ENCODE assay signal across 13 cellular contexts in the genomic region with DNA sequence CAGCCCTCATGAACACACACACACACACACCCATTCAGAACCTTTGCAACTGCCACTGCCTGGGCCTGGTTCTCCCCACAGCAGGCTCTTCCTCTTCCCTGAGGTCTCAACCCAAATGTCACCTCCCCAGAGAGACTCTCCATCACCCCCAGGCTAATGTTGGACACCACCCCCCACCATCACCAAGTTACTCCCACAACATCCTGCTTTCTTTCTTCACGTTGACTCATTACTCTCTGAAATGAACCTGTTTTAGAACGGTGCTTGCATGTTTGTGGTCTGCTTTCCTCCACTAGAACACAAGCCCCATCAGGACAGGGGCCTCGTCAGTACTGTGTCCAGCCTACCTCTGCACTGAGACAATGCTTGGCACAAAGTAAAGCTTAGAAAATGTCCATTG. TPM values are rescaled to one million over a fixed set of nuclear protein-coding genes. Genes with fewer than 3 reads are reported as not detected.
DNase-seq lines count a peak whose midpoint lies in the region; ATAC-seq, FAIRE-seq and TF ChIP-seq lines count a peak whose summit lies in the region.
"Had no signal": no experiment of that assay in that cellular context is flagged by ENCODE, and none has a peak within 500 bp of the region (broad histone marks: within the 10 kb centered on the region; RNA-seq: fewer than 3 reads in every experiment).

No MANE protein-coding gene starts in this region.

- H3K9ac ChIP-seq in keratinocyte (ENCODE audit: control insufficient read depth, extremely low read depth, insufficient read depth, low read length): no peak overlapping the region

- CTCF ChIA-PET in HEK293T (lab: Yijun Ruan, JAX): interaction anchor here (1.1 to 2.1 kb wide), 4 partner anchors 9 to 46 kb away, joined by 4 to 15 read pairs (median 4); no protein-coding TSS in a partner anchor

- intact Hi-C loops in Right ventricle myocardium inferior (cut with DNase I): no loop called here

- no peaks in the 10 kb centered on the region for H3K9me3 ChIP-seq in keratinocyte (ENCODE audit: control insufficient read depth, low read depth, low read length)
- H3K9me3 ChIP-seq: left ventricle myocardium inferior had no signal

- no peak overlapping the region for H3K4me2 ChIP-seq in keratinocyte (ENCODE audit: control insufficient read depth, extremely low read depth, insufficient read depth, low read depth, low read length)

- H3K79me2 ChIP-seq in keratinocyte (ENCODE audit: control insufficient read depth, insufficient read depth, low read length): peaks cover 77% of the 10 kb centered on the region

- FAIRE-seq in keratinocyte (lab: Jason Lieb, UNC): peak; percentile 13

- DNase-seq in keratinocyte (ENCODE audit: low read depth, low spot score) (peak; percentile 69), HEK293T (ENCODE audit: extremely low spot score) (no peak), NCI-H748 treated with DMSO at 0.1 percent for 48 hours (lab: John Stamatoyannopoulos, UW) (no peak), Right ventricle myocardium inferior (ENCODE audit: missing footprints) (no peak)
- DNase-seq: activated CD4-positive, alpha-beta T cell treated with anti-CD3 and anti-CD28 coated beads, Interleukin-2, amount 50 U/mL, for 4 hours; caudate nucleus; left ventricle myocardium inferior; NCI-H2171 had no signal

- no peak for TF ChIP-seq CTCF in keratinocyte (optimal IDR thresholded peaks at IDR 0.05 in 1 of 3, IDR thresholded peaks at IDR 0.05 in 1 of 3, conservative IDR thresholded peaks at IDR 0.05 in 1 of 3; ENCODE audit: extremely low read depth in 1 of 3, insufficient read depth in 2 of 3, low read length in 3 of 3)

- peaks cover 54% of the 10 kb centered on the region for H3K4me1 ChIP-seq in keratinocyte (ENCODE audit: control insufficient read depth, extremely low read depth, insufficient read depth, low read length)

- no peak overlapping the region for H2AFZ ChIP-seq in keratinocyte (ENCODE audit: control insufficient read depth, low read length)

- no peaks in the 10 kb centered on the region for H3K27me3 ChIP-seq in keratinocyte (ENCODE audit: control insufficient read depth, extremely low read depth, insufficient read depth, low read length)

- TF ChIP-seq RAD21 in Ishikawa (IDR thresholded peaks at IDR 0.05; ENCODE audit: low read depth): no peak

- no peak; the same call in 1 of the 2 replicates for TF ChIP-seq EP300 in Ishikawa (IDR thresholded peaks at IDR 0.05; ENCODE audit: borderline replicate concordance)

- H4K20me1 ChIP-seq in keratinocyte (ENCODE audit: control insufficient read depth, extremely low read depth, insufficient read depth, low read length): no peaks in the 10 kb centered on the region

- H3K36me3 ChIP-seq in keratinocyte (ENCODE audit: control insufficient read depth in 2 of 2, extremely low read depth in 1 of 2, insufficient read depth in 2 of 2, low read length in 2 of 2): peaks cover 2 to 20% of the 10 kb centered on the region in 2 experiments
- H3K36me3 ChIP-seq: left ventricle myocardium inferior had no signal

- no peak overlapping the region for H3K27ac ChIP-seq in keratinocyte (ENCODE audit: control insufficient read depth, insufficient read depth, low read length)
- H3K27ac ChIP-seq: left ventricle myocardium inferior, SK-N-MC had no signal

- peak; percentile 80 for ATAC-seq in GM18858 (IDR thresholded peaks at IDR 0.05; ENCODE audit: unreplicated experiment)
- peak; percentile 85 for ATAC-seq in GM21717 (IDR thresholded peaks at IDR 0.05; ENCODE audit: unreplicated experiment)
- ATAC-seq in Right ventricle myocardium inferior: no peak
- no peak for ATAC-seq in GM18873 (IDR thresholded peaks at IDR 0.05; ENCODE audit: low FRiP score, unreplicated experiment)

- dilution Hi-C loops in keratinocyte (cut with MboI; ENCODE audit: extremely low pct_ligation_motif_present, low sequenced_read_pairs): no loop called here

- H3K9me1 ChIP-seq in keratinocyte (ENCODE audit: control insufficient read depth, extremely low read depth, insufficient read depth, low read length): peaks cover 6% of the 10 kb centered on the region

- H3K4me3 ChIP-seq in keratinocyte (ENCODE audit: control insufficient read depth in 2 of 3, extremely low read depth in 1 of 3, insufficient read depth in 2 of 3, low read depth in 1 of 3, low read length in 3 of 3): no peak overlapping the region
- H3K4me3 ChIP-seq: left ventricle myocardium inferior, SK-N-MC had no signal

- POLR2A ChIA-PET in HEK293T (lab: Yijun Ruan, JAX): no interaction called here

TF ChIP-seq in Ishikawa, 13 proteins besides CTCF, POLR2A, EP300 and RAD21:
- TF ChIP-seq, protein P1, sequence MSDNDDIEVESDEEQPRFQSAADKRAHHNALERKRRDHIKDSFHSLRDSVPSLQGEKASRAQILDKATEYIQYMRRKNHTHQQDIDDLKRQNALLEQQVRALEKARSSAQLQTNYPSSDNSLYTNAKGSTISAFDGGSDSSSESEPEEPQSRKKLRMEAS (IDR thresholded peaks at IDR 0.05): 0 out of 2 replicates have a peak, but pooled peaks have one; percentile 36
- TF ChIP-seq TEAD4 (IDR thresholded peaks at IDR 0.05): no peak

TF ChIP-seq in HEK293T, 16 proteins besides CTCF, POLR2A, EP300 and RAD21:
- TF ChIP-seq SUZ12 (IDR thresholded peaks at IDR 0.05): no peak

RNA-seq across cellular contexts. Expression of a gene that starts 16.0 kb away (rescaled TPM):
- 36.8 to 52.5 TPM (median 40.4 TPM) in 3 replicates for polyA plus RNA-seq in keratinocyte
- 20.8 TPM for polyA plus RNA-seq in keratinocyte (2011; ENCODE audit: low read depth)
- polyA plus RNA-seq in keratinocyte (2011; cell fraction: cytosol; rRNA removed): 29.7 and 35.5 TPM in 2 replicates
- polyA plus RNA-seq in keratinocyte (2011; cell fraction: nucleus; rRNA removed): 69.0 and 69.2 TPM in 2 replicates
- 13.0 and 44.6 TPM in 2 replicates for polyA plus RNA-seq in keratinocyte (2012; ENCODE audit: low replicate concordance)
- 49.9 to 74.0 TPM (median 61.2 TPM) in 3 replicates for polyA minus RNA-seq in keratinocyte
- polyA minus RNA-seq in keratinocyte (2011; cell fraction: cytosol; rRNA and poly(A)+ RNA removed): 44.5 TPM
- polyA minus RNA-seq in keratinocyte (2011; cell fraction: nucleus; rRNA and poly(A)+ RNA removed): 47.1 and 58.1 TPM in 2 replicates
- 5.7 TPM for total RNA-seq in Right ventricle myocardium inferior

Comparison
In these comparisons a context has a peak if more than half of its experiments do, and no peak if none do; other contexts are left out.
1. ATAC-seq: peak in GM18858 (single experiment) and GM21717 (single experiment); none in Right ventricle myocardium inferior (single experiment) and GM18873 (single experiment).